1 cellular context compared by ENCODE assay signal in the genomic region with DNA sequence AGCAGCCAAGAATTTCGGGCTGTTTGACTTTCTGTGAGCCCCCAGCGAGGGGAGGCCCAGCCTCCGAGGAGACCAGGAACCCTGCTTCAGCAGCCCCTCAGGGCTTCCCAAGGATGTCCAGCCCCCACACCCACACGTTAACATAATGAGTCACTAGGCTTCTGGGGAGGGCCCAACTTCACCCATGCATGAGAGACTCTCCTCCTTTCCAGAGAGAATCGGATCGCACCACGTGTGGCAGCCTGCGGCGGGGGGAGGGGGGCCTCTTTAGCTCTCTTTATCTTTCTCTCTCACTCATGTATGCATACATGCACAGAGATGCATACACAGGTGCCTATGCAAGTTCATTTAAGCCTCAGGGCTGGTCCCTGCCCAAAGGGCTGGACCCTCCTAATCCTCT.
TF ChIP-seq lines count a peak whose summit lies in the region.

No MANE protein-coding gene starts in this region.

TF ChIP-seq in K562, 482 proteins besides CTCF, POLR2A, EP300 and RAD21 (continued from another document):
- TF ChIP-seq, protein P1, sequence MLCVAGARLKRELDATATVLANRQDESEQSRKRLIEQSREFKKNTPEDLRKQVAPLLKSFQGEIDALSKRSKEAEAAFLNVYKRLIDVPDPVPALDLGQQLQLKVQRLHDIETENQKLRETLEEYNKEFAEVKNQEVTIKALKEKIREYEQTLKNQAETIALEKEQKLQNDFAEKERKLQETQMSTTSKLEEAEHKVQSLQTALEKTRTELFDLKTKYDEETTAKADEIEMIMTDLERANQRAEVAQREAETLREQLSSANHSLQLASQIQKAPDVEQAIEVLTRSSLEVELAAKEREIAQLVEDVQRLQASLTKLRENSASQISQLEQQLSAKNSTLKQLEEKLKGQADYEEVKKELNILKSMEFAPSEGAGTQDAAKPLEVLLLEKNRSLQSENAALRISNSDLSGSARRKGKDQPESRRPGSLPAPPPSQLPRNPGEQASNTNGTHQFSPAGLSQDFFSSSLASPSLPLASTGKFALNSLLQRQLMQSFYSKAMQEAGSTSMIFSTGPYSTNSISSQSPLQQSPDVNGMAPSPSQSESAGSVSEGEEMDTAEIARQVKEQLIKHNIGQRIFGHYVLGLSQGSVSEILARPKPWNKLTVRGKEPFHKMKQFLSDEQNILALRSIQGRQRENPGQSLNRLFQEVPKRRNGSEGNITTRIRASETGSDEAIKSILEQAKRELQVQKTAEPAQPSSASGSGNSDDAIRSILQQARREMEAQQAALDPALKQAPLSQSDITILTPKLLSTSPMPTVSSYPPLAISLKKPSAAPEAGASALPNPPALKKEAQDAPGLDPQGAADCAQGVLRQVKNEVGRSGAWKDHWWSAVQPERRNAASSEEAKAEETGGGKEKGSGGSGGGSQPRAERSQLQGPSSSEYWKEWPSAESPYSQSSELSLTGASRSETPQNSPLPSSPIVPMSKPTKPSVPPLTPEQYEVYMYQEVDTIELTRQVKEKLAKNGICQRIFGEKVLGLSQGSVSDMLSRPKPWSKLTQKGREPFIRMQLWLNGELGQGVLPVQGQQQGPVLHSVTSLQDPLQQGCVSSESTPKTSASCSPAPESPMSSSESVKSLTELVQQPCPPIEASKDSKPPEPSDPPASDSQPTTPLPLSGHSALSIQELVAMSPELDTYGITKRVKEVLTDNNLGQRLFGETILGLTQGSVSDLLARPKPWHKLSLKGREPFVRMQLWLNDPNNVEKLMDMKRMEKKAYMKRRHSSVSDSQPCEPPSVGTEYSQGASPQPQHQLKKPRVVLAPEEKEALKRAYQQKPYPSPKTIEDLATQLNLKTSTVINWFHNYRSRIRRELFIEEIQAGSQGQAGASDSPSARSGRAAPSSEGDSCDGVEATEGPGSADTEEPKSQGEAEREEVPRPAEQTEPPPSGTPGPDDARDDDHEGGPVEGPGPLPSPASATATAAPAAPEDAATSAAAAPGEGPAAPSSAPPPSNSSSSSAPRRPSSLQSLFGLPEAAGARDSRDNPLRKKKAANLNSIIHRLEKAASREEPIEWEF (CRISPR knock-in tag; IDR thresholded peaks at IDR 0.05) = no peak
- TF ChIP-seq MITF (IDR thresholded peaks at IDR 0.05) = no peak
- no peak for TF ChIP-seq HNRNPUL1 (IDR thresholded peaks at IDR 0.05; ENCODE audit: low read length)
- TF ChIP-seq SIN3A (IDR thresholded peaks at IDR 0.05; ENCODE audit: borderline replicate concordance in 2 of 2, control insufficient read depth in 1 of 2, low read depth in 2 of 2, low read length in 2 of 2) = peak in 1 of 2 experiments; percentile 65; a peak in 1 of 4 replicates
- TF ChIP-seq NEUROD1 (IDR thresholded peaks at IDR 0.05; ENCODE audit: borderline replicate concordance, low read depth, low read length, partially characterized antibody) = no peak
- no peak for TF ChIP-seq ADNP (tag; IDR thresholded peaks at IDR 0.05)
- TF ChIP-seq, protein P2, sequence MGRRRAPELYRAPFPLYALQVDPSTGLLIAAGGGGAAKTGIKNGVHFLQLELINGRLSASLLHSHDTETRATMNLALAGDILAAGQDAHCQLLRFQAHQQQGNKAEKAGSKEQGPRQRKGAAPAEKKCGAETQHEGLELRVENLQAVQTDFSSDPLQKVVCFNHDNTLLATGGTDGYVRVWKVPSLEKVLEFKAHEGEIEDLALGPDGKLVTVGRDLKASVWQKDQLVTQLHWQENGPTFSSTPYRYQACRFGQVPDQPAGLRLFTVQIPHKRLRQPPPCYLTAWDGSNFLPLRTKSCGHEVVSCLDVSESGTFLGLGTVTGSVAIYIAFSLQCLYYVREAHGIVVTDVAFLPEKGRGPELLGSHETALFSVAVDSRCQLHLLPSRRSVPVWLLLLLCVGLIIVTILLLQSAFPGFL (CRISPR knock-in tag; IDR thresholded peaks at IDR 0.05) = no peak
- no peak for TF ChIP-seq SMARCB1 (IDR thresholded peaks at IDR 0.05; ENCODE audit: insufficient read length, low read depth)
- TF ChIP-seq L3MBTL2 (IDR thresholded peaks at IDR 0.05) = no peak
- TF ChIP-seq, protein P3, sequence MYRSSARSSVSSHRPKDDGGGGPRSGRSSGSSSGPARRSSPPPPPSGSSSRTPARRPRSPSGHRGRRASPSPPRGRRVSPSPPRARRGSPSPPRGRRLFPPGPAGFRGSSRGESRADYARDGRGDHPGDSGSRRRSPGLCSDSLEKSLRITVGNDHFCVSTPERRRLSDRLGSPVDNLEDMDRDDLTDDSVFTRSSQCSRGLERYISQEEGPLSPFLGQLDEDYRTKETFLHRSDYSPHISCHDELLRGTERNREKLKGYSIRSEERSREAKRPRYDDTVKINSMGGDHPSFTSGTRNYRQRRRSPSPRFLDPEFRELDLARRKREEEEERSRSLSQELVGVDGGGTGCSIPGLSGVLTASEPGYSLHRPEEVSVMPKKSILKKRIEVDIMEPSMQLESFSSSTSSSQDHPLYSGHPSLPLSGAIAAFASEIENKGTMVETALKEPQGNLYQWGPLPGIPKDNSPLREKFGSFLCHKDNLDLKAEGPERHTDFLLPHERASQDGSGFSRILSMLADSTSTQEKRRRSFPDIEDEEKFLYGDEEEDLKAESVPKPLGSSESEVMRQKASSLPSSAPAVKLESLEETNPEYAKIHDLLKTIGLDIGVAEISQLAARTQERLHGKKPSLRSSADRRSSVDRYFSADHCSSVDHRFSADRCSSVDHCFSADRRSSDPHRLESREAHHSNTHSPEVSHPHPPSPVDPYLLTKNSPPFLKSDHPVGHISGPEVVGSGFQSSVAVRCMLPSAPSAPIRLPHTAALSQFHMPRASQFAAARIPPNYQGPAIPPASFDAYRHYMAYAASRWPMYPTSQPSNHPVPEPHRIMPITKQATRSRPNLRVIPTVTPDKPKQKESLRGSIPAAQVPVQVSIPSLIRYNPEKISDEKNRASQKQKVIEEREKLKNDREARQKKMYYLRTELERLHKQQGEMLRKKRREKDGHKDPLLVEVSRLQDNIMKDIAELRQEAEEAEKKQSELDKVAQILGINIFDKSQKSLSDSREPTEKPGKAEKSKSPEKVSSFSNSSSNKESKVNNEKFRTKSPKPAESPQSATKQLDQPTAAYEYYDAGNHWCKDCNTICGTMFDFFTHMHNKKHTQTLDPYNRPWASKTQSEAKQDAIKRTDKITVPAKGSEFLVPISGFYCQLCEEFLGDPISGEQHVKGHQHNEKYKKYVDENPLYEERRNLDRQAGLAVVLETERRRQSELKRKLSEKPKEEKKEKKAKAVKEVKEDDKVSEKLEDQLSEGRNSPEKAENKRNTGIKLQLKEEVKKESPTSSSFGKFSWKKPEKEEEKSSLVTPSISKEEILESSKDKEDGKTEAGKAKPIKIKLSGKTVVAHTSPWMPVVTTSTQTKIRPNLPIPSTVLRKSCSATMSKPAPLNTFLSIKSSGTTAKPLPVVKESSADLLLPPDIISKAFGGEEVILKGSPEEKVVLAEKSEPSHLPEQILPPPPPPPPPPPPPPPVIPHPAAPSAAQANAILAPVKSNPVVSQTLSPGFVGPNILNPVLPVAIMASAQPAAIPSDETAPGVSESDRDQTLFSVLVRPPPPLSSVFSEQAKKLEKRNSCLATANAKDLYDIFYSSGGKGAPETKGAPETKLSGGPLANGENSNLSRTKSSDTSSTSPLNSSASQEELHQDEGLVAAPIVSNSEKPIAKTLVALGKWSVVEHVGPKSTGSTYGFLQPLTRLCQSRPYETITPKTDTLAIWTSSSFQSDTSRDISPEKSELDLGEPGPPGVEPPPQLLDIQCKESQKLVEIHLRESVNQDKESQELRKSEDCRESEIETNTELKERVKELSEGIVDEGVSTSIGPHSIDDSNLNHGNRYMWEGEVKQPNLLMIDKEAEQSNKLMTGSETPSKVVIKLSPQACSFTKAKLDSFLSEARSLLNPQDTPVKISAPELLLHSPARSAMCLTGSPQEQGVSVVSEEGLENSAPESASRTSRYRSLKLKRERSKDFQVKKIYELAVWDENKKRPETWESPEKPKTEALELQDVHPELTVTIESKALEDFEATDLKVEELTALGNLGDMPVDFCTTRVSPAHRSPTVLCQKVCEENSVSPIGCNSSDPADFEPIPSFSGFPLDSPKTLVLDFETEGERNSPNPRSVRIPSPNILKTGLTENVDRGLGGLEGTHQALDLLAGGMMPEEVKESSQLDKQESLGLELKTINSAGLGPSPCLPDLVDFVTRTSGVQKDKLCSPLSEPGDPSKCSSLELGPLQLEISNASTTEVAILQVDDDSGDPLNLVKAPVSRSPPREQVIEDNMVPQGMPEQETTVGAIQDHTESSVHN (IDR thresholded peaks at IDR 0.05; ENCODE audit: borderline replicate concordance in 1 of 2, low read depth in 1 of 2) = no peak
- TF ChIP-seq HDAC1 (IDR thresholded peaks at IDR 0.05) = peak in 1 of 2 experiments; percentile 40; a peak in 1 of 4 replicates
- no peak for TF ChIP-seq GTF2E2 (tag; IDR thresholded peaks at IDR 0.05)
- TF ChIP-seq ERF (CRISPR knock-in tag; IDR thresholded peaks at IDR 0.05) = no peak
- no peak for TF ChIP-seq FOXK2 (conservative IDR thresholded peaks at IDR 0.05 in 1 of 2, IDR thresholded peaks at IDR 0.05 in 1 of 2; ENCODE audit: low read depth in 2 of 2)
- no peak for TF ChIP-seq PCBP1 (IDR thresholded peaks at IDR 0.05; ENCODE audit: low read depth, low read length, poor library complexity, severe bottlenecking)
- TF ChIP-seq ATF4 (CRISPR knock-in tag; IDR thresholded peaks at IDR 0.05) = no peak
- peak; percentile 44 for TF ChIP-seq ARID1B (IDR thresholded peaks at IDR 0.05)
- peak; percentile 69 to 82; a peak in 3 of 4 replicates for TF ChIP-seq MNT (conservative IDR thresholded peaks at IDR 0.05)
